ENCODE assay signal across 8 cellular contexts in genomic region chr11:118488480-118489109, GRCh38. TPM values are rescaled to one million over a fixed set of nuclear protein-coding genes. Genes with fewer than 3 reads are reported as not detected.
DNase-seq lines count a peak whose midpoint lies in the region; ATAC-seq and TF ChIP-seq lines count a peak whose summit lies in the region.

No MANE protein-coding gene starts in this region.

- TF ChIP-seq CTCF in HFF-Myc (IDR thresholded peaks at IDR 0.05; ENCODE audit: low read depth, low read length, missing control alignments) (peak; percentile 86), dorsolateral prefrontal cortex (IDR thresholded peaks at IDR 0.05 in 54 of 56, conservative IDR thresholded peaks at IDR 0.05 in 2 of 56; ENCODE audit: low read depth in 1 of 56, partially characterized antibody in 56 of 56) (peak; percentile 64 to 94 (median 86))

- peaks cover 35% of the 10 kb centered on the region for H3K36me3 Mint-ChIP-seq in activated CD4-positive, alpha-beta memory T cell treated with anti-CD3 and anti-CD28 coated beads for 36 hours
- peaks cover 22% of the 10 kb centered on the region for H3K36me3 Mint-ChIP-seq in memory B cell

- H3K27me3 ChIP-seq in dorsolateral prefrontal cortex = no peaks in the 10 kb centered on the region

- H3K4me3 ChIP-seq in HFF-Myc (replicated peaks; ENCODE audit: low read depth, low read length) (no peak overlapping the region), dorsolateral prefrontal cortex (peak overlapping the region in 1 of 59 donors; percentile 31)

- H3K27me3 Mint-ChIP-seq in activated CD4-positive, alpha-beta memory T cell treated with anti-CD3 and anti-CD28 coated beads for 36 hours = no peaks in the 10 kb centered on the region
- H3K27me3 Mint-ChIP-seq in memory B cell = no peaks in the 10 kb centered on the region

- CTCF ChIA-PET in activated CD4-positive, alpha-beta memory T cell treated with anti-CD3 and anti-CD28 coated beads for 36 hours (lab: Charles Lee) = interaction anchor here (0.6 to 3.5 kb wide), 27 partner anchors 11 to 573 kb away, joined by 3 to 24 read pairs (median 4); partner anchors contain the start of gene MPZL3

- H3K4me3 Mint-ChIP-seq in activated CD4-positive, alpha-beta memory T cell treated with anti-CD3 and anti-CD28 coated beads for 36 hours = no peak overlapping the region
- no peak overlapping the region for H3K4me3 Mint-ChIP-seq in memory B cell

- no peak overlapping the region for H3K27ac Mint-ChIP-seq in activated CD4-positive, alpha-beta memory T cell treated with anti-CD3 and anti-CD28 coated beads for 36 hours
- H3K27ac Mint-ChIP-seq in memory B cell = no peak overlapping the region

- H3K9me3 Mint-ChIP-seq in activated CD4-positive, alpha-beta memory T cell treated with anti-CD3 and anti-CD28 coated beads for 36 hours = no peaks in the 10 kb centered on the region
- H3K9me3 Mint-ChIP-seq in memory B cell = no peaks in the 10 kb centered on the region

- ATAC-seq in memory B cell (ENCODE audit: low read depth) (peak; percentile 64), HG02840 (IDR thresholded peaks at IDR 0.05; ENCODE audit: low FRiP score, unreplicated experiment) (no peak)

- peaks cover 5% of the 10 kb centered on the region for H3K4me1 Mint-ChIP-seq in activated CD4-positive, alpha-beta memory T cell treated with anti-CD3 and anti-CD28 coated beads for 36 hours (ENCODE audit: low read depth)
- peaks cover 2% of the 10 kb centered on the region for H3K4me1 Mint-ChIP-seq in memory B cell

- peak overlapping the region in 12 of 59 donors; percentile 6 to 77 (median 45) for H3K27ac ChIP-seq in dorsolateral prefrontal cortex

- intact Hi-C loops in activated CD4-positive, alpha-beta memory T cell treated with anti-CD3 and anti-CD28 coated beads for 36 hours (cut with micrococcal nuclease) = loop anchor here (1.0 to 5.0 kb wide), 6 partner anchors 53 to 341 kb away; partner anchors contain the start of genes ATP5MG and UBE4A
- intact Hi-C loops in dorsolateral prefrontal cortex (cut with DNase I) = loop anchor here (2.0 to 5.0 kb wide), 5 partner anchors 51 to 341 kb away; partner anchors contain the start of genes ATP5MG (in 1 of the 2) and KMT2A (in 1 of the 2)

- POLR2A ChIA-PET in activated CD4-positive, alpha-beta memory T cell treated with anti-CD3 and anti-CD28 coated beads for 36 hours (lab: Charles Lee) = interaction anchor here (1.8 kb wide), 1 partner anchor 86 kb away, joined by 7 read pairs; no protein-coding TSS in a partner anchor

- DNase-seq in Ammon's horn (ENCODE audit: low spot score) (peak; percentile 88), HFF-Myc (ENCODE audit: extremely low read depth, low read depth) (peak; percentile 52), NCI-H82 (lab: John Stamatoyannopoulos, UW) (peak; percentile 72), dorsolateral prefrontal cortex (peak in 8 of 10 donors; percentile 37 to 72 (median 56)), memory B cell (ENCODE audit: low spot score in 2 of 2) (peak; percentile 76 to 77)
- DNase-seq in activated CD4-positive, alpha-beta memory T cell treated with anti-CD3 and anti-CD28 coated beads for 36 hours = peak; percentile 86
- DNase-seq in stimulated activated CD8-positive, alpha-beta memory T cell treated with anti-CD3 and anti-CD28 coated beads, Interleukin-15, amount 100 ng/mL, for 48 hours (ENCODE audit: low read depth in 2 of 2) = peak; percentile 49 to 51

RNA-seq across cellular contexts. Expression of gene TTC36, which starts 38.7 kb away (rescaled TPM):
- total RNA-seq in activated CD4-positive, alpha-beta memory T cell treated with anti-CD3 and anti-CD28 coated beads for 36 hours = not detected
- total RNA-seq in dorsolateral prefrontal cortex = 1 to 10 TPM in 117 of 120 experiments, under 1 TPM in 3; 0.60 to 7.1 (median 2.7) TPM

RNA-seq across cellular contexts. Expression of gene TMEM25, which starts 42.4 kb away (rescaled TPM):
- 10 to 100 TPM in 1 of 2 experiments, 1 to 10 TPM in 1; 9.5 to 13.0 TPM for total RNA-seq in activated CD4-positive, alpha-beta memory T cell treated with anti-CD3 and anti-CD28 coated beads for 36 hours
- total RNA-seq in dorsolateral prefrontal cortex = 100 to 1,000 TPM in 2 of 120 experiments, 10 to 100 TPM in 118; 38.0 to 110 (median 78.5) TPM

RNA-seq across cellular contexts. Expression of gene KMT2A, which starts 52.3 kb away (rescaled TPM):
- 10 to 100 TPM; 61.5 to 72.4 TPM for total RNA-seq in activated CD4-positive, alpha-beta memory T cell treated with anti-CD3 and anti-CD28 coated beads for 36 hours
- total RNA-seq in dorsolateral prefrontal cortex = 100 to 1,000 TPM; 104 to 177 (median 133) TPM
